ENCODE assay signal across 8 cellular contexts in genomic region chr5:17203329-17204132, GRCh38. TPM values are rescaled to one million over a fixed set of nuclear protein-coding genes. Genes with fewer than 3 reads are reported as not detected.
A peak's percentile ranks its signal among the peaks of the same experiment; 100 is the strongest.
DNase-seq lines count a peak whose midpoint lies in the region; FAIRE-seq and TF ChIP-seq lines count a peak whose summit lies in the region.

No MANE protein-coding gene starts in this region.

- no peaks in the 10 kb centered on the region for H3K79me2 ChIP-seq in GM23248 (ENCODE audit: insufficient read depth)

- peaks cover under 1% of the 10 kb centered on the region for H3K36me3 Mint-ChIP-seq in mesothelial cell of epicardium

- H3K4me1 ChIP-seq in GM23248 (ENCODE audit: insufficient read depth) (no peaks in the 10 kb centered on the region), neuronal stem cell (ENCODE audit: control insufficient read depth in 2 of 2, insufficient read depth in 1 of 2, low read depth in 1 of 2, low read length in 2 of 2) (peaks cover 0 to 4% of the 10 kb centered on the region in 2 donors)

- H2BK12ac ChIP-seq in neuronal stem cell (ENCODE audit: low read length) = no peak overlapping the region

- peak; percentile 63 for DNase-seq in GM04504 (ENCODE audit: low read depth)
- DNase-seq in GM23248 = peak; percentile 84
- peak; percentile 78 for DNase-seq in M059J (ENCODE audit: low read depth)
- peak; percentile 67 for DNase-seq in RCC 7860 (ENCODE audit: low spot score)
- no peak for DNase-seq in mesothelial cell of epicardium (ENCODE audit: low spot score in 2 of 2, unreplicated experiment in 2 of 2)
- no peak for DNase-seq in cortex of kidney (lab: John Stamatoyannopoulos, UW)
- DNase-seq in neuronal stem cell (ENCODE audit: low spot score) = no peak

- TF ChIP-seq CTCF in mesothelial cell of epicardium (IDR thresholded peaks at IDR 0.05; ENCODE audit: unreplicated experiment) = peak; percentile 86

- in situ Hi-C loops in GM23248 (cut with MboI) = loop anchor here (25.0 kb wide), 2 partner anchors 909 to 1041 kb away; no protein-coding TSS in a partner anchor

- no peaks in the 10 kb centered on the region for H4K20me1 ChIP-seq in GM23248 (ENCODE audit: insufficient read depth)

- H3K9me2 ChIP-seq in GM23248 (ENCODE audit: insufficient read depth) = no peaks in the 10 kb centered on the region

- no peak overlapping the region for H2AK5ac ChIP-seq in neuronal stem cell (ENCODE audit: low read depth, low read length)

- H3F3A ChIP-seq in GM23248 (ENCODE audit: insufficient read depth) = no peaks in the 10 kb centered on the region

- H3K18ac ChIP-seq in neuronal stem cell (ENCODE audit: low read length) = no peak overlapping the region

- no peak overlapping the region for H2BK120ac ChIP-seq in neuronal stem cell (ENCODE audit: low read depth, low read length)

- H3K27me3 ChIP-seq in GM23248 (replicated peaks; ENCODE audit: insufficient read depth) (no peaks in the 10 kb centered on the region), neuronal stem cell (ENCODE audit: control insufficient read depth in 3 of 3, insufficient read depth in 3 of 3, low read depth in 1 of 3, low read length in 3 of 3) (no peaks in the 10 kb centered on the region)

- no peaks in the 10 kb centered on the region for H3K27me3 Mint-ChIP-seq in mesothelial cell of epicardium (ENCODE audit: low read depth)

- H3K4me3 ChIP-seq in GM23248 = peak overlapping the region; percentile 45; the same call in 1 of the 2 replicates
- H3K4me3 ChIP-seq in neuronal stem cell (ENCODE audit: low read length in 2 of 2) = no peak overlapping the region

- no peak overlapping the region for H3K14ac ChIP-seq in neuronal stem cell (ENCODE audit: low read length)

- H4K8ac ChIP-seq in neuronal stem cell (ENCODE audit: low read depth, low read length) = no peak overlapping the region

- H3K9ac ChIP-seq in GM23248 (peak overlapping the region; percentile 48), neuronal stem cell (ENCODE audit: low read depth, low read length, poor library complexity) (no peak overlapping the region)

- no peak overlapping the region for H2BK5ac ChIP-seq in neuronal stem cell (ENCODE audit: low read length)

- H4K91ac ChIP-seq in neuronal stem cell (ENCODE audit: low read depth, low read length, poor library complexity) = no peak overlapping the region

- H3K9me3 ChIP-seq in GM23248 (ENCODE audit: low read depth) = no peaks in the 10 kb centered on the region
- H3K9me3 ChIP-seq in neuronal stem cell (replicated peaks in 1 of 2; ENCODE audit: control insufficient read depth in 2 of 2, insufficient read depth in 1 of 2, low read depth in 1 of 2, low read length in 2 of 2) = peaks cover 0 to 2% of the 10 kb centered on the region in 2 donors

- H3K27ac ChIP-seq in GM23248 (no peak overlapping the region), neuronal stem cell (replicated peaks; ENCODE audit: low read length) (no peak overlapping the region)

- H3K4ac ChIP-seq in neuronal stem cell (ENCODE audit: low read length) = no peak overlapping the region

- no peaks in the 10 kb centered on the region for H3K36me3 ChIP-seq in GM23248 (ENCODE audit: low read depth)
- H3K36me3 ChIP-seq in neuronal stem cell (replicated peaks in 1 of 2; ENCODE audit: control insufficient read depth in 2 of 2, insufficient read depth in 2 of 2, low read length in 2 of 2) = no peaks in the 10 kb centered on the region

- H2BK15ac ChIP-seq in neuronal stem cell (ENCODE audit: low read length) = no peak overlapping the region

- peaks cover 8% of the 10 kb centered on the region for H3K4me1 Mint-ChIP-seq in mesothelial cell of epicardium

- FAIRE-seq in RCC 7860 (lab: Jason Lieb, UNC) (peak; percentile 84), endometrium (lab: Jason Lieb, UNC) (peak; percentile 58)

- no peak overlapping the region for H3K23ac ChIP-seq in neuronal stem cell (ENCODE audit: low read depth, low read length, poor library complexity)

- H3K27ac Mint-ChIP-seq in mesothelial cell of epicardium = no peak overlapping the region

- WGBS in GM23248 (ENCODE audit: low coverage in 1 of 2, low lambda C conversion rate in 2 of 2, missing lambda C conversion rate in 2 of 2), 2 experiments = 20 to 22% methylated on average over 10 of the region's 10 CpGs
- WGBS in neuronal stem cell (ENCODE audit: extremely low coverage in 2 of 2, insufficient read length in 2 of 2, insufficient replicate concordance in 1 of 2), 2 donors = 100% methylated on average over 1 of the region's 10 CpGs; no CpG with 5 or more reads in 1 of the 2 donors

- peak overlapping the region; percentile 23 for H3K4me2 ChIP-seq in GM23248 (ENCODE audit: unreplicated experiment)
- H3K4me2 ChIP-seq in neuronal stem cell (ENCODE audit: insufficient read depth, low read length, poor library complexity, severe bottlenecking) = no peak overlapping the region

- H3K79me1 ChIP-seq in neuronal stem cell (ENCODE audit: low read depth, low read length) = no peaks in the 10 kb centered on the region

- H2AFZ ChIP-seq in GM23248 (peak overlapping the region; percentile 56; the same call in 1 of the 2 replicates), neuronal stem cell (ENCODE audit: low read length) (no peak overlapping the region)

- peaks cover 1% of the 10 kb centered on the region for H3K9me3 Mint-ChIP-seq in mesothelial cell of epicardium

- H3K4me3 Mint-ChIP-seq in mesothelial cell of epicardium = no peak overlapping the region

RNA-seq across cellular contexts. Expression of gene BASP1, which starts 13.9 kb away (rescaled TPM):
- total RNA-seq in GM23248 (2014; rRNA removed; shearing (Covaris generic)) = 121 and 124 TPM in 2 replicates
- 58.4 and 60.4 TPM in 2 replicates for polyA plus RNA-seq in GM23248 (2016; fragmentation: Nextera tagmentation; extraction: Ambion mirVana)
- total RNA-seq in M059J (2014; rRNA removed; shearing (Covaris generic)) = 86.0 and 126 TPM in 2 replicates
- 137 to 144 TPM (median 140 TPM) in 3 replicates for total RNA-seq in mesothelial cell of epicardium
- 313 TPM for polyA plus RNA-seq in neuronal stem cell (2013, experiment 1 of 2)
- polyA plus RNA-seq in neuronal stem cell (2013, experiment 2 of 2) = 331 TPM

Comparison
In these comparisons a context has a peak if more than half of its experiments do, and no peak if none do; other contexts are left out.
1. DNase-seq: peak in GM04504 (single experiment), GM23248 (single experiment), M059J (single experiment) and RCC 7860 (single experiment); none in mesothelial cell of epicardium (0 of 2), cortex of kidney (single experiment) and neuronal stem cell (single experiment).